In the genomic region with DNA sequence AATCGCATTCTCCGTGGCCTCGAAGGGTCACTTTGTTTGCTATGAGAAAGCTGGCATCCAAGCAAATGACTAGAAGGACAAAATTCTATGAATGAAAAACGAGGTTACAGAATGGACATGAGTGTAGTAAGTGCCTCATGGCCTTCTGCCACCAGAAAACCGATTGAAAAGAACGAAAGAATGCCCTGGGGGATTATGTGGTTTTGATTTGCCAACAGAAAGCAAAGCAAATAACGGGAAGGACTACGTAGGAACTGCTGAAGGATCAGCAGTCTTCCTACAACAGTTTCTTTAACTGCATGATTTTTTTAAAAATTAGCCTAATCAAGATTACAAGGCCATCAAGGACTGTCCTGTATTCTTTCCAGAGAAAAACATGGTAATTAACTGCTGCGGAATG, we compare ENCODE assay signal across 16 cellular contexts. TPM values are rescaled to one million over a fixed set of nuclear protein-coding genes. Genes with fewer than 3 reads are reported as not detected.
"Had no signal": no experiment of that assay in that cellular context is flagged by ENCODE, and none has a peak within 500 bp of the region (broad histone marks: within the 10 kb centered on the region; RNA-seq: fewer than 3 reads in every experiment).

No MANE protein-coding gene starts in this region.

- H3K27ac Mint-ChIP-seq: activated naive CD4-positive, alpha-beta T cell treated with anti-CD3 and anti-CD28 coated beads, Interleukin-2, amount 50 U/mL, for 24 hours; naive thymus-derived CD8-positive, alpha-beta T cell; stimulated activated memory B cell treated with anti-CD40 and anti-IgM and Interleukin-4, amounts not matched to agents 10 μg/mL and 1 μg/mL and 100 μg/mL, for 72 hours; T-helper 2 cell treated with Interferon-gamma antibody and Interleukin-4, amounts not matched to agents 5 μg/mL and 100 μg/mL, for 36 hours had no signal

- H3K9me3 Mint-ChIP-seq: activated naive CD4-positive, alpha-beta T cell treated with anti-CD3 and anti-CD28 coated beads, Interleukin-2, amount 50 U/mL, for 24 hours; stimulated activated memory B cell treated with anti-CD40 and anti-IgM and Interleukin-4, amounts not matched to agents 10 μg/mL and 1 μg/mL and 100 μg/mL, for 72 hours; T-helper 2 cell treated with Interferon-gamma antibody and Interleukin-4, amounts not matched to agents 5 μg/mL and 100 μg/mL, for 36 hours had no signal

- ATAC-seq: left colon; naive thymus-derived CD8-positive, alpha-beta T cell; right cardiac atrium; stimulated activated memory B cell treated with anti-CD40 and anti-IgM and Interleukin-4, amounts not matched to agents 10 μg/mL and 1 μg/mL and 100 μg/mL, for 72 hours had no signal

- H3K27me3 ChIP-seq: neutrophil had no signal

- H3K4me3 ChIP-seq: lung had no signal

- H3K27me3 Mint-ChIP-seq: activated naive CD4-positive, alpha-beta T cell treated with anti-CD3 and anti-CD28 coated beads, Interleukin-2, amount 50 U/mL, for 24 hours; naive thymus-derived CD8-positive, alpha-beta T cell; stimulated activated memory B cell treated with anti-CD40 and anti-IgM and Interleukin-4, amounts not matched to agents 10 μg/mL and 1 μg/mL and 100 μg/mL, for 72 hours had no signal

- H3K4me3 Mint-ChIP-seq: activated naive CD4-positive, alpha-beta T cell treated with anti-CD3 and anti-CD28 coated beads, Interleukin-2, amount 50 U/mL, for 24 hours; naive thymus-derived CD8-positive, alpha-beta T cell; stimulated activated memory B cell treated with anti-CD40 and anti-IgM and Interleukin-4, amounts not matched to agents 10 μg/mL and 1 μg/mL and 100 μg/mL, for 72 hours; T-helper 2 cell treated with Interferon-gamma antibody and Interleukin-4, amounts not matched to agents 5 μg/mL and 100 μg/mL, for 36 hours had no signal

- H3K36me3 ChIP-seq: neutrophil had no signal

- H3K4me1 Mint-ChIP-seq: activated naive CD4-positive, alpha-beta T cell treated with anti-CD3 and anti-CD28 coated beads, Interleukin-2, amount 50 U/mL, for 24 hours; naive thymus-derived CD8-positive, alpha-beta T cell; stimulated activated memory B cell treated with anti-CD40 and anti-IgM and Interleukin-4, amounts not matched to agents 10 μg/mL and 1 μg/mL and 100 μg/mL, for 72 hours had no signal

- DNase-seq: activated CD4-positive, alpha-beta T cell treated with anti-CD3 and anti-CD28 coated beads, Interleukin-2, amount 50 U/mL, for 1 hour; activated effector memory CD4-positive, alpha-beta T cell treated with Interleukin-2 at 50 U/mL for 16 hours; activated T-cell treated with anti-CD3 and anti-CD28 coated beads, Interleukin-2, amount 50 U/mL, for 1 hour; amygdala; effector CD4-positive, alpha-beta T cell; left colon; naive thymus-derived CD8-positive, alpha-beta T cell; right cardiac atrium; stimulated activated CD4-positive, alpha-beta T cell treated with anti-CD3 and anti-CD28 coated beads, Interleukin-1b, Interleukin-23, amount 100 ng/mL, for 48 hours; substantia nigra; trophoblast cell had no signal

- H3K36me3 Mint-ChIP-seq: activated naive CD4-positive, alpha-beta T cell treated with anti-CD3 and anti-CD28 coated beads, Interleukin-2, amount 50 U/mL, for 24 hours; stimulated activated memory B cell treated with anti-CD40 and anti-IgM and Interleukin-4, amounts not matched to agents 10 μg/mL and 1 μg/mL and 100 μg/mL, for 72 hours had no signal

- H3K27ac ChIP-seq: neutrophil had no signal

- H3K9me3 ChIP-seq: neutrophil had no signal

RNA-seq across cellular contexts. Expression of a gene that starts 50.6 kb away (rescaled TPM):
- total RNA-seq: naive thymus-derived CD8-positive, alpha-beta T cell had no signal
